Comparison of ENCODE assay signal across 2 cellular contexts in the genomic region with DNA sequence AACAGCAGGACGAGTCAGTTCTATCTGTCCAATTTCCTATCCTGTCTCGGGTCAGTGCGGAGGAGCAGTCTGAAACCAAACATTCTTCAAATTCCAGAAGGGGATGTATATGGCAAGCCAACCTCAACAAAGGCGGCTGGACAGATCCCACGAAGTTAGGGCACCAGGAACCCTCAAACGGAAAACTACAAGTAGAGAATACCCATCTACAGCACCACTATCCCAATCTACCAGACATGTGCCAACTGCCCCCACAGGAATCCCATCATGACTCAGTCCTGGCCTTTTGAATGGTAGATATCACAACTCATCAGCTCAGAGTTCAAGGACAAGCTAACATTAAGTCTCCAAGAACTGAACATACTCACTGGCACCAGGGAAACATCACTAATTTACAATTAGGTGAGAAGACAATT.
TF ChIP-seq lines count a peak whose summit lies in the region.

No MANE protein-coding gene starts in this region.

TF ChIP-seq in A549, 52 proteins besides CTCF, POLR2A, EP300 and RAD21:
- no peak for TF ChIP-seq KDM5A (IDR thresholded peaks at IDR 0.05)
- no peak for TF ChIP-seq PBX3 (IDR thresholded peaks at IDR 0.05)
- no peak for TF ChIP-seq MAZ (IDR thresholded peaks at IDR 0.05; ENCODE audit: borderline replicate concordance, low read depth, low read length)
- TF ChIP-seq NFE2L2 (conservative IDR thresholded peaks at IDR 0.05; ENCODE audit: low read length): no peak
- TF ChIP-seq, protein P1, sequence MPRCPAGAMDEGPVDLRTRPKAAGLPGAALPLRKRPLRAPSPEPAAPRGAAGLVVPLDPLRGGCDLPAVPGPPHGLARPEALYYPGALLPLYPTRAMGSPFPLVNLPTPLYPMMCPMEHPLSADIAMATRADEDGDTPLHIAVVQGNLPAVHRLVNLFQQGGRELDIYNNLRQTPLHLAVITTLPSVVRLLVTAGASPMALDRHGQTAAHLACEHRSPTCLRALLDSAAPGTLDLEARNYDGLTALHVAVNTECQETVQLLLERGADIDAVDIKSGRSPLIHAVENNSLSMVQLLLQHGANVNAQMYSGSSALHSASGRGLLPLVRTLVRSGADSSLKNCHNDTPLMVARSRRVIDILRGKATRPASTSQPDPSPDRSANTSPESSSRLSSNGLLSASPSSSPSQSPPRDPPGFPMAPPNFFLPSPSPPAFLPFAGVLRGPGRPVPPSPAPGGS (IDR thresholded peaks at IDR 0.05): no peak
- TF ChIP-seq NPAS2 (CRISPR knock-in tag; IDR thresholded peaks at IDR 0.05; ENCODE audit: borderline replicate concordance): no peak
- no peak for TF ChIP-seq EHMT2 (IDR thresholded peaks at IDR 0.05; ENCODE audit: low read depth)
- TF ChIP-seq CHD2 (IDR thresholded peaks at IDR 0.05; ENCODE audit: low read length, partially characterized antibody): no peak

TF ChIP-seq in HepG2, 621 proteins besides CTCF, POLR2A, EP300 and RAD21 (continues in another document):
- no peak for TF ChIP-seq ZNF318 (CRISPR knock-in tag; IDR thresholded peaks at IDR 0.05)
- TF ChIP-seq SNRNP70 (IDR thresholded peaks at IDR 0.05; ENCODE audit: low read depth, low read length): no peak
- no peak for TF ChIP-seq KAT8 (CRISPR knock-in tag; IDR thresholded peaks at IDR 0.05)
- 0 out of 2 replicates have a peak, but pooled peaks have one; percentile 13 for TF ChIP-seq SOX5 (CRISPR knock-in tag; IDR thresholded peaks at IDR 0.05; ENCODE audit: borderline replicate concordance)
- TF ChIP-seq PAXIP1 (CRISPR knock-in tag; conservative IDR thresholded peaks at IDR 0.05): no peak; the same call in 1 of the 2 replicates
- TF ChIP-seq, protein P2, sequence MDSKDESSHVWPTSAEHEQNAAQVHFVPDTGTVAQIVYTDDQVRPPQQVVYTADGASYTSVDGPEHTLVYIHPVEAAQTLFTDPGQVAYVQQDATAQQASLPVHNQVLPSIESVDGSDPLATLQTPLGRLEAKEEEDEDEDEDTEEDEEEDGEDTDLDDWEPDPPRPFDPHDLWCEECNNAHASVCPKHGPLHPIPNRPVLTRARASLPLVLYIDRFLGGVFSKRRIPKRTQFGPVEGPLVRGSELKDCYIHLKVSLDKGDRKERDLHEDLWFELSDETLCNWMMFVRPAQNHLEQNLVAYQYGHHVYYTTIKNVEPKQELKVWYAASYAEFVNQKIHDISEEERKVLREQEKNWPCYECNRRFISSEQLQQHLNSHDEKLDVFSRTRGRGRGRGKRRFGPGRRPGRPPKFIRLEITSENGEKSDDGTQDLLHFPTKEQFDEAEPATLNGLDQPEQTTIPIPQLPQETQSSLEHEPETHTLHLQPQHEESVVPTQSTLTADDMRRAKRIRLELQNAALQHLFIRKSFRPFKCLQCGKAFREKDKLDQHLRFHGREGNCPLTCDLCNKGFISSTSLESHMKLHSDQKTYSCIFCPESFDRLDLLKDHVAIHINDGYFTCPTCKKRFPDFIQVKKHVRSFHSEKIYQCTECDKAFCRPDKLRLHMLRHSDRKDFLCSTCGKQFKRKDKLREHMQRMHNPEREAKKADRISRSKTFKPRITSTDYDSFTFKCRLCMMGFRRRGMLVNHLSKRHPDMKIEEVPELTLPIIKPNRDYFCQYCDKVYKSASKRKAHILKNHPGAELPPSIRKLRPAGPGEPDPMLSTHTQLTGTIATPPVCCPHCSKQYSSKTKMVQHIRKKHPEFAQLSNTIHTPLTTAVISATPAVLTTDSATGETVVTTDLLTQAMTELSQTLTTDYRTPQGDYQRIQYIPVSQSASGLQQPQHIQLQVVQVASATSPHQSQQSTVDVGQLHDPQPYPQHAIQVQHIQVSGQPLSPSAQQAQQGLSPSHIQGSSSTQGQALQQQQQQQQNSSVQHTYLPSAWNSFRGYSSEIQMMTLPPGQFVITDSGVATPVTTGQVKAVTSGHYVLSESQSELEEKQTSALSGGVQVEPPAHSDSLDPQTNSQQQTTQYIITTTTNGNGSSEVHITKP (CRISPR knock-in tag; IDR thresholded peaks at IDR 0.05; ENCODE audit: low read depth): peak; percentile 39; the same call in 1 of the 2 replicates
- no peak for TF ChIP-seq ZNF446 (CRISPR knock-in tag; IDR thresholded peaks at IDR 0.05)
- TF ChIP-seq TBX3 (IDR thresholded peaks at IDR 0.05; ENCODE audit: borderline replicate concordance): 0 out of 2 replicates have a peak, but pooled peaks have one; percentile 20
- 0 out of 2 replicates have a peak, but pooled peaks have one; percentile 29 for TF ChIP-seq ZGPAT (CRISPR knock-in tag; IDR thresholded peaks at IDR 0.05)
- TF ChIP-seq HNF4A (CRISPR knock-in tag; IDR thresholded peaks at IDR 0.05): peak; percentile 73
- no peak for TF ChIP-seq ZNF12 (CRISPR knock-in tag; IDR thresholded peaks at IDR 0.05)
- TF ChIP-seq NR2F1 (CRISPR knock-in tag; IDR thresholded peaks at IDR 0.05): peak in 1 of 2 experiments; percentile 58; a peak in 2 of 4 replicates
- 0 out of 2 replicates have a peak, but pooled peaks have one; percentile 14 for TF ChIP-seq CHD2 (IDR thresholded peaks at IDR 0.05; ENCODE audit: low read depth, low read length)
- no peak for TF ChIP-seq ZFYVE20 (CRISPR knock-in tag; IDR thresholded peaks at IDR 0.05; ENCODE audit: borderline replicate concordance, low read depth)
- no peak for TF ChIP-seq SIN3B (IDR thresholded peaks at IDR 0.05; ENCODE audit: low read length)
- TF ChIP-seq ZNF619 (CRISPR knock-in tag; IDR thresholded peaks at IDR 0.05): no peak
- peak; percentile 23 for TF ChIP-seq TEAD3 (CRISPR knock-in tag; optimal IDR thresholded peaks at IDR 0.05; ENCODE audit: borderline replicate concordance)
- TF ChIP-seq GATAD1 (CRISPR knock-in tag; IDR thresholded peaks at IDR 0.05): peak; percentile 45; the same call in 1 of the 2 replicates
- no peak for TF ChIP-seq MZF1 (CRISPR knock-in tag; IDR thresholded peaks at IDR 0.05; ENCODE audit: borderline replicate concordance)
- TF ChIP-seq BCL6 (CRISPR knock-in tag; IDR thresholded peaks at IDR 0.05): 0 out of 2 replicates have a peak, but pooled peaks have one; percentile 25
- no peak for TF ChIP-seq RARG (CRISPR knock-in tag; IDR thresholded peaks at IDR 0.05; ENCODE audit: low read depth)
- TF ChIP-seq SIX1 (CRISPR knock-in tag; IDR thresholded peaks at IDR 0.05; ENCODE audit: borderline replicate concordance): no peak
- no peak for TF ChIP-seq ZNF788 (CRISPR knock-in tag; IDR thresholded peaks at IDR 0.05; ENCODE audit: borderline replicate concordance)
- TF ChIP-seq SNAI1 (CRISPR knock-in tag; IDR thresholded peaks at IDR 0.05; ENCODE audit: borderline replicate concordance): no peak
- 0 out of 2 replicates have a peak, but pooled peaks have one; percentile 21 for TF ChIP-seq RBFOX2 (IDR thresholded peaks at IDR 0.05; ENCODE audit: low read depth, low read length)
- TF ChIP-seq, protein P3, sequence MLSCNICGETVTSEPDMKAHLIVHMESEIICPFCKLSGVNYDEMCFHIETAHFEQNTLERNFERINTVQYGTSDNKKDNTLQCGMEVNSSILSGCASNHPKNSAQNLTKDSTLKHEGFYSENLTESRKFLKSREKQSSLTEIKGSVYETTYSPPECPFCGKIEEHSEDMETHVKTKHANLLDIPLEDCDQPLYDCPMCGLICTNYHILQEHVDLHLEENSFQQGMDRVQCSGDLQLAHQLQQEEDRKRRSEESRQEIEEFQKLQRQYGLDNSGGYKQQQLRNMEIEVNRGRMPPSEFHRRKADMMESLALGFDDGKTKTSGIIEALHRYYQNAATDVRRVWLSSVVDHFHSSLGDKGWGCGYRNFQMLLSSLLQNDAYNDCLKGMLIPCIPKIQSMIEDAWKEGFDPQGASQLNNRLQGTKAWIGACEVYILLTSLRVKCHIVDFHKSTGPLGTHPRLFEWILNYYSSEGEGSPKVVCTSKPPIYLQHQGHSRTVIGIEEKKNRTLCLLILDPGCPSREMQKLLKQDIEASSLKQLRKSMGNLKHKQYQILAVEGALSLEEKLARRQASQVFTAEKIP (CRISPR knock-in tag; IDR thresholded peaks at IDR 0.05; ENCODE audit: borderline replicate concordance): no peak
- 0 out of 2 replicates have a peak, but pooled peaks have one; percentile 17 for TF ChIP-seq ZSCAN30 (CRISPR knock-in tag; IDR thresholded peaks at IDR 0.05)
- peak; percentile 12; the same call in 1 of the 2 replicates for TF ChIP-seq HNF4G (IDR thresholded peaks at IDR 0.05; ENCODE audit: borderline replicate concordance, low read depth, low read length)
- TF ChIP-seq HNF4G (CRISPR knock-in tag; IDR thresholded peaks at IDR 0.05; ENCODE audit: borderline replicate concordance, low read depth): no peak
- TF ChIP-seq CENPT (CRISPR knock-in tag; IDR thresholded peaks at IDR 0.05; ENCODE audit: low read depth): no peak
